In the genomic region with DNA sequence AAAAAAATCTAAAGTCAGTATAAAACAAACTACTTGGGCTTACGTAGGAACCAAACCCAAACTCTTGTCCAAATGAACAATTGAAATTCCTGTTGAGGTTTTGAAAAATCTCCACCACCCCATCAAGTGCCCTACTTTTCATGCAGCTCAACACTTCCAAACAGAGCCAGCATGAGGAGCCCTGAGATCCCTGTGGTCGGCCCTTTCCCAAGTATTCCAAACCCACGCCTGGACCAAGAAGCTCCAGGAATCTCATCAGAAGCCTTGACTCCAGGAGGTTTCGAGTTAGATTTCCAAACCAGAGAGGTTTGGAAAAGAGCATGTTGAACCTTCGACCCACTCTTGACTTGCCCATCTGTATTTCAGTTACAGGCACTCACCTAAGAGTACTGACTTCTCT, we compare ENCODE assay signal across 20 cellular contexts.
"Had no signal": no experiment of that assay in that cellular context is flagged by ENCODE, and none has a peak within 500 bp of the region (broad histone marks: within the 10 kb centered on the region; RNA-seq: fewer than 3 reads in every experiment).

No MANE protein-coding gene starts in this region.

- H3K4me3 ChIP-seq: dorsolateral prefrontal cortex, gastroesophageal sphincter, lower lobe of right lung, ovary, right atrium auricular region, sigmoid colon, skin epidermis, stomach, thoracic aorta, transverse colon had no signal

- H3K9me3 ChIP-seq: gastroesophageal sphincter, lower lobe of right lung, neutrophil, ovary, right atrium auricular region, sigmoid colon, stomach, thoracic aorta, transverse colon had no signal

- H3K27ac ChIP-seq: dorsolateral prefrontal cortex, gastroesophageal sphincter, lower lobe of right lung, neutrophil, ovary, sigmoid colon, stomach, thoracic aorta, transverse colon had no signal

- ATAC-seq: esophagus mucosa; gastroesophageal sphincter; lower lobe of right lung; naive thymus-derived CD4-positive, alpha-beta T cell had no signal

- DNase-seq: cortex of kidney; dorsolateral prefrontal cortex; effector CD8-positive, alpha-beta T cell; glutamatergic neuron; lower lobe of right lung; naive thymus-derived CD4-positive, alpha-beta T cell; nephron progenitor cell; ovary; sigmoid colon; stimulated activated naive CD4-positive, alpha-beta T cell; stomach; substantia nigra; transverse colon had no signal

- H3K36me3 ChIP-seq: gastroesophageal sphincter, lower lobe of right lung, neutrophil, ovary, right atrium auricular region, sigmoid colon, stomach, thoracic aorta, transverse colon had no signal

- FAIRE-seq: endometrium had no signal

- H3K27me3 ChIP-seq: dorsolateral prefrontal cortex, gastroesophageal sphincter, neutrophil, ovary, right atrium auricular region, sigmoid colon, stomach, transverse colon had no signal

- H3K4me1 ChIP-seq: sigmoid colon, transverse colon had no signal
